8 cellular contexts compared by ENCODE assay signal in the genomic region with DNA sequence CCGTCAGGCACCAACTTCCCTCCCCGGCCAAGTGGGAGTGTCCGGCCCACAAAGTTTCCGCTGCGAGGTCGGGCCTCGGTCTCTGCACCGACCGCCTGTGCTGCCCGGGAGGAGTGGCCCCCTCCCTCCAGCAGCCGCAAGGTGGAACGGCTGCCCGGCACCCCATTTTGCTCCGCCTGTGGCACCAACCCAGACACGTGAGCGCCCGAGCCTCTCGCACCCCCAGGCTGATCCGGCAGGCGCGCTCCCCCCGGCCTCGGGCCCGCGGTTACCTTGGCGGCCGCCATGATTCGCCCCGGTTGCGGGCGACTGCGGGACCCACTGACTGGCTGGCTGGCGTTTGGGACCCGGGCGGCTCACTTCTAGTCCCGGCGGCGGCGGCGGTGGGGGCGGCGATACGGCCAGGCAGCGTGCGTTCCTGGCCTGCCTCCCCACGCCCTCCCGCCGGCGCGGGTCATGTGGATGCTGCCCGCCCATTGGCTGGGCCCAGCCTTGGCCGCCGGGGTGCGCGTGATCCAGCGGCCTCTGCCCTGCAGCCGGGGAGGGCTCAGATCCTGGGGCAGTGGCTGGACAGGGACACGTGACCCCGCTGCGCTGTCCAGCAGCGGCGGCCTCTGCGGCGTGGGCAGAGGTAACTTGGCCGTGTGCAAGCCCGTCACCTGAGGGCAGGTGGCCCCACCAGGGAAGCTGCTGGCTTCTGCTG. TPM values are rescaled to one million over a fixed set of nuclear protein-coding genes. Genes with fewer than 3 reads are reported as not detected.
A peak's percentile ranks its signal among the peaks of the same experiment; 100 is the strongest.
DNase-seq lines count a peak whose midpoint lies in the region; ATAC-seq and TF ChIP-seq lines count a peak whose summit lies in the region.

A gene with protein sequence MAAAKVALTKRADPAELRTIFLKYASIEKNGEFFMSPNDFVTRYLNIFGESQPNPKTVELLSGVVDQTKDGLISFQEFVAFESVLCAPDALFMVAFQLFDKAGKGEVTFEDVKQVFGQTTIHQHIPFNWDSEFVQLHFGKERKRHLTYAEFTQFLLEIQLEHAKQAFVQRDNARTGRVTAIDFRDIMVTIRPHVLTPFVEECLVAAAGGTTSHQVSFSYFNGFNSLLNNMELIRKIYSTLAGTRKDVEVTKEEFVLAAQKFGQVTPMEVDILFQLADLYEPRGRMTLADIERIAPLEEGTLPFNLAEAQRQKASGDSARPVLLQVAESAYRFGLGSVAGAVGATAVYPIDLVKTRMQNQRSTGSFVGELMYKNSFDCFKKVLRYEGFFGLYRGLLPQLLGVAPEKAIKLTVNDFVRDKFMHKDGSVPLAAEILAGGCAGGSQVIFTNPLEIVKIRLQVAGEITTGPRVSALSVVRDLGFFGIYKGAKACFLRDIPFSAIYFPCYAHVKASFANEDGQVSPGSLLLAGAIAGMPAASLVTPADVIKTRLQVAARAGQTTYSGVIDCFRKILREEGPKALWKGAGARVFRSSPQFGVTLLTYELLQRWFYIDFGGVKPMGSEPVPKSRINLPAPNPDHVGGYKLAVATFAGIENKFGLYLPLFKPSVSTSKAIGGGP (minus strand): TSS at position 429 of the 703 bp plus-strand sequence. CDS start 142 bp downstream, at position 287.

- H3K9me3 ChIP-seq in thyroid gland, result no peaks in the 10 kb centered on the region

- 0% methylated on average over 10 to 11 of the region's 66 CpGs for WGBS in thyroid gland, 2 donors

- H3K4me3 ChIP-seq in H7 (ENCODE audit: insufficient read depth, low read depth, low read length), result peak within 1 kb of the TSS; percentile 94
- H3K4me3 ChIP-seq in thyroid gland (replicated peaks in 1 of 3), result peak within 1 kb of the TSS; percentile 72 to 87 (median 79)

- peaks cover 8 to 14% of the 10 kb centered on the region in 2 donors for H3K4me1 ChIP-seq in thyroid gland

- H3K27ac ChIP-seq in thyroid gland, result peak within 1 kb of the TSS; percentile 90 to 96 (median 96)

- intact Hi-C loops in thyroid gland (cut with DNase I), result no loop called here

- peaks cover 37% of the 10 kb centered on the region for H3K4me1 Mint-ChIP-seq in activated naive CD4-positive, alpha-beta T cell treated with anti-CD3 and anti-CD28 coated beads, Interleukin-2, amount 50 U/mL, for 24 hours
- H3K4me1 Mint-ChIP-seq in osteocyte (ENCODE audit: unreplicated experiment), result peaks cover 19% of the 10 kb centered on the region

- no peaks in the 10 kb centered on the region for H3K36me3 ChIP-seq in H7 (replicated peaks; ENCODE audit: control insufficient read depth, insufficient read depth, low read length)
- no peaks in the 10 kb centered on the region for H3K36me3 ChIP-seq in thyroid gland

- TF ChIP-seq POLR2A in thyroid gland (IDR thresholded peaks at IDR 0.05), result peak in 1 of 2 donors; percentile 78

- no peaks in the 10 kb centered on the region for H3K27me3 Mint-ChIP-seq in activated naive CD4-positive, alpha-beta T cell treated with anti-CD3 and anti-CD28 coated beads, Interleukin-2, amount 50 U/mL, for 24 hours
- H3K27me3 Mint-ChIP-seq in osteocyte (ENCODE audit: unreplicated experiment), result no peaks in the 10 kb centered on the region

- ATAC-seq in SK-N-SH treated with all-trans-retinoic acid at 6 μM for 48 hours, result peak; percentile 96

- H3K9me3 Mint-ChIP-seq in activated naive CD4-positive, alpha-beta T cell treated with anti-CD3 and anti-CD28 coated beads, Interleukin-2, amount 50 U/mL, for 24 hours, result no peaks in the 10 kb centered on the region
- no peaks in the 10 kb centered on the region for H3K9me3 Mint-ChIP-seq in osteocyte (ENCODE audit: unreplicated experiment)

- DNase-seq in GF-D8 (lab: John Stamatoyannopoulos, UW) (peak; percentile 78), H7 (peak; percentile 96), M059J (ENCODE audit: low read depth) (peak; percentile 90), glomerular visceral epithelial cell (ENCODE audit: extremely low spot score) (peak; percentile 87), osteocyte (ENCODE audit: extremely low spot score, unreplicated experiment) (peak; percentile 92), thyroid gland (peak; percentile 96)

- H3K27ac Mint-ChIP-seq in activated naive CD4-positive, alpha-beta T cell treated with anti-CD3 and anti-CD28 coated beads, Interleukin-2, amount 50 U/mL, for 24 hours, result peak within 1 kb of the TSS; percentile 96
- peak within 1 kb of the TSS; percentile 94 for H3K27ac Mint-ChIP-seq in osteocyte (ENCODE audit: unreplicated experiment)

- peaks cover 5% of the 10 kb centered on the region for H3K36me3 Mint-ChIP-seq in activated naive CD4-positive, alpha-beta T cell treated with anti-CD3 and anti-CD28 coated beads, Interleukin-2, amount 50 U/mL, for 24 hours
- H3K36me3 Mint-ChIP-seq in osteocyte (ENCODE audit: unreplicated experiment), result no peaks in the 10 kb centered on the region

- H3K27me3 ChIP-seq in H7 (ENCODE audit: control insufficient read depth, insufficient read depth, low read length), result no peaks in the 10 kb centered on the region
- H3K27me3 ChIP-seq in thyroid gland, result no peaks in the 10 kb centered on the region

- TF ChIP-seq CTCF in osteocyte (IDR thresholded peaks at IDR 0.05) (no peak), thyroid gland (IDR thresholded peaks at IDR 0.05) (peak in 1 of 6 experiments; percentile 13)

- peak within 1 kb of the TSS; percentile 93 for H3K4me3 Mint-ChIP-seq in activated naive CD4-positive, alpha-beta T cell treated with anti-CD3 and anti-CD28 coated beads, Interleukin-2, amount 50 U/mL, for 24 hours
- peak within 1 kb of the TSS; percentile 91 for H3K4me3 Mint-ChIP-seq in osteocyte (ENCODE audit: unreplicated experiment)

TF ChIP-seq in SK-N-SH treated with all-trans-retinoic acid at 6 μM for 48 hours, 23 proteins besides CTCF, POLR2A, EP300 and RAD21 (continues in another document):
- TF ChIP-seq BACH2 (CRISPR knock-in tag; IDR thresholded peaks at IDR 0.05; ENCODE audit: borderline replicate concordance) (no peak), TCF4 (CRISPR knock-in tag; IDR thresholded peaks at IDR 0.05; ENCODE audit: borderline replicate concordance) (no peak), SNAI2 (CRISPR knock-in tag; IDR thresholded peaks at IDR 0.05) (0 out of 2 replicates have a peak, but pooled peaks have one; percentile 47), OSR1 (CRISPR knock-in tag; IDR thresholded peaks at IDR 0.05) (no peak), ZFP3 (CRISPR knock-in tag; IDR thresholded peaks at IDR 0.05) (peak; percentile 70; the same call in 1 of the 2 replicates), ZNF70 (CRISPR knock-in tag; IDR thresholded peaks at IDR 0.05) (no peak), PPARA (CRISPR knock-in tag; IDR thresholded peaks at IDR 0.05; ENCODE audit: borderline replicate concordance) (no peak), ZFP30 (CRISPR knock-in tag; IDR thresholded peaks at IDR 0.05) (no peak), CSDC2 (CRISPR knock-in tag; IDR thresholded peaks at IDR 0.05) (peak; percentile 46; the same call in 1 of the 2 replicates), ZNF565 (CRISPR knock-in tag; conservative IDR thresholded peaks at IDR 0.05; ENCODE audit: low read depth) (no peak), ARNTL (CRISPR knock-in tag; IDR thresholded peaks at IDR 0.05; ENCODE audit: borderline replicate concordance, low read depth) (peak; percentile 53; the same call in 1 of the 2 replicates)
- TF ChIP-seq, protein P1, sequence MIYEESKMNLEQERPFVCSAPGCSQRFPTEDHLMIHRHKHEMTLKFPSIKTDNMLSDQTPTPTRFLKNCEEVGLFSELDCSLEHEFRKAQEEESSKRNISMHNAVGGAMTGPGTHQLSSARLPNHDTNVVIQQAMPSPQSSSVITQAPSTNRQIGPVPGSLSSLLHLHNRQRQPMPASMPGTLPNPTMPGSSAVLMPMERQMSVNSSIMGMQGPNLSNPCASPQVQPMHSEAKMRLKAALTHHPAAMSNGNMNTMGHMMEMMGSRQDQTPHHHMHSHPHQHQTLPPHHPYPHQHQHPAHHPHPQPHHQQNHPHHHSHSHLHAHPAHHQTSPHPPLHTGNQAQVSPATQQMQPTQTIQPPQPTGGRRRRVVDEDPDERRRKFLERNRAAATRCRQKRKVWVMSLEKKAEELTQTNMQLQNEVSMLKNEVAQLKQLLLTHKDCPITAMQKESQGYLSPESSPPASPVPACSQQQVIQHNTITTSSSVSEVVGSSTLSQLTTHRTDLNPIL (CRISPR knock-in tag; IDR thresholded peaks at IDR 0.05; ENCODE audit: low read depth), result no peak
- TF ChIP-seq, protein P2, sequence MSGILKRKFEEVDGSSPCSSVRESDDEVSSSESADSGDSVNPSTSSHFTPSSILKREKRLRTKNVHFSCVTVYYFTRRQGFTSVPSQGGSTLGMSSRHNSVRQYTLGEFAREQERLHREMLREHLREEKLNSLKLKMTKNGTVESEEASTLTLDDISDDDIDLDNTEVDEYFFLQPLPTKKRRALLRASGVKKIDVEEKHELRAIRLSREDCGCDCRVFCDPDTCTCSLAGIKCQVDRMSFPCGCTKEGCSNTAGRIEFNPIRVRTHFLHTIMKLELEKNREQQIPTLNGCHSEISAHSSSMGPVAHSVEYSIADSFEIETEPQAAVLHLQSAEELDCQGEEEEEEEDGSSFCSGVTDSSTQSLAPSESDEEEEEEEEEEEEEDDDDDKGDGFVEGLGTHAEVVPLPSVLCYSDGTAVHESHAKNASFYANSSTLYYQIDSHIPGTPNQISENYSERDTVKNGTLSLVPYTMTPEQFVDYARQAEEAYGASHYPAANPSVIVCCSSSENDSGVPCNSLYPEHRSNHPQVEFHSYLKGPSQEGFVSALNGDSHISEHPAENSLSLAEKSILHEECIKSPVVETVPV (CRISPR knock-in tag; IDR thresholded peaks at IDR 0.05), result 0 out of 2 replicates have a peak, but pooled peaks have one; percentile 6
- TF ChIP-seq, protein P3, sequence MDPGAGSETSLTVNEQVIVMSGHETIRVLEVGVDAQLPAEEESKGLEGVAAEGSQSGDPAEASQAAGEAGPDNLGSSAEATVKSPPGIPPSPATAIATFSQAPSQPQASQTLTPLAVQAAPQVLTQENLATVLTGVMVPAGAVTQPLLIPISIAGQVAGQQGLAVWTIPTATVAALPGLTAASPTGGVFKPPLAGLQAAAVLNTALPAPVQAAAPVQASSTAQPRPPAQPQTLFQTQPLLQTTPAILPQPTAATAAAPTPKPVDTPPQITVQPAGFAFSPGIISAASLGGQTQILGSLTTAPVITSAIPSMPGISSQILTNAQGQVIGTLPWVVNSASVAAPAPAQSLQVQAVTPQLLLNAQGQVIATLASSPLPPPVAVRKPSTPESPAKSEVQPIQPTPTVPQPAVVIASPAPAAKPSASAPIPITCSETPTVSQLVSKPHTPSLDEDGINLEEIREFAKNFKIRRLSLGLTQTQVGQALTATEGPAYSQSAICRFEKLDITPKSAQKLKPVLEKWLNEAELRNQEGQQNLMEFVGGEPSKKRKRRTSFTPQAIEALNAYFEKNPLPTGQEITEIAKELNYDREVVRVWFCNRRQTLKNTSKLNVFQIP (CRISPR knock-in tag; IDR thresholded peaks at IDR 0.05; ENCODE audit: borderline replicate concordance, low read depth), result no peak

RNA-seq across cellular contexts. Expression of the gene that starts here (rescaled TPM):
- 73.6 and 80.1 TPM in 2 replicates for total RNA-seq in H7 (2014; rRNA removed; shearing (Covaris generic))
- total RNA-seq in M059J (2014; rRNA removed; shearing (Covaris generic)), result 22.8 and 29.7 TPM in 2 replicates
- 27.4 and 29.3 TPM in 2 replicates for total RNA-seq in osteocyte
- total RNA-seq in thyroid gland, result 10 to 100 TPM; 22.7 to 36.1 (median 30.2) TPM

Comparison
In these comparisons a context has a peak if more than half of its experiments do, and no peak if none do; other contexts are left out.
1. Peak in every context shown above with its lines: DNase-seq, ATAC-seq, H3K4me3 ChIP-seq and H3K27ac ChIP-seq.